ENCODE assay signal across 23 cellular contexts in genomic region chrX:10033360-10034007, GRCh38.
DNase-seq lines count a peak whose midpoint lies in the region; ATAC-seq, FAIRE-seq and TF ChIP-seq lines count a peak whose summit lies in the region.
"Had no signal": no experiment of that assay in that cellular context is flagged by ENCODE, and none has a peak within 500 bp of the region (broad histone marks: within the 10 kb centered on the region; RNA-seq: fewer than 3 reads in every experiment).

No MANE protein-coding gene starts in this region.

- H3K9me3 Mint-ChIP-seq in astrocyte (ENCODE audit: unreplicated experiment), result no peaks in the 10 kb centered on the region
- H3K9me3 Mint-ChIP-seq in activated T-cell treated with anti-CD3 and anti-CD28 coated beads, Interleukin-2, amount 50 U/mL, for 24 hours, result no peaks in the 10 kb centered on the region
- H3K9me3 Mint-ChIP-seq: activated CD8-positive, alpha-beta T cell treated with anti-CD3 and anti-CD28 coated beads for 36 hours; activated naive CD8-positive, alpha-beta T cell treated with anti-CD3 and anti-CD28 coated beads, Interleukin-2, amount 10 ng/mL, durations not matched to agents 7 days and 5 days; naive B cell had no signal

- peak; percentile 17 for FAIRE-seq in astrocyte (lab: Jason Lieb, UNC)

- H3K36me3 ChIP-seq in HUES48 (ENCODE audit: control insufficient read depth, insufficient read depth, low read length) (no peaks in the 10 kb centered on the region), astrocyte (ENCODE audit: insufficient read depth, low read length) (no peaks in the 10 kb centered on the region), prostate gland (no peaks in the 10 kb centered on the region)
- H3K36me3 ChIP-seq: esophagus muscularis mucosa, stomach, tibial artery had no signal

- 35% methylated on average over 7 of the region's 7 CpGs for WGBS in prostate gland

- peaks cover 8% of the 10 kb centered on the region for H3K4me1 Mint-ChIP-seq in astrocyte (ENCODE audit: low read depth, unreplicated experiment)
- peaks cover 6% of the 10 kb centered on the region for H3K4me1 Mint-ChIP-seq in activated T-cell treated with anti-CD3 and anti-CD28 coated beads, Interleukin-2, amount 50 U/mL, for 24 hours (ENCODE audit: low read depth)

- no peak for TF ChIP-seq POLR2A in prostate gland (IDR thresholded peaks at IDR 0.05)

- DNase-seq in astrocyte (ENCODE audit: low read depth) (no peak), left ventricle myocardium superior (no peak), prostate gland (ENCODE audit: low spot score) (peak; percentile 17), NCI-H1436 (lab: John Stamatoyannopoulos, UW) (no peak), germinal center (ENCODE audit: low spot score) (no peak)
- DNase-seq in effector CD8-positive, alpha-beta T cell (lab: John Stamatoyannopoulos, UW), result no peak
- DNase-seq in activated T-cell treated with anti-CD3 and anti-CD28 coated beads, Interleukin-2, amount 50 U/mL, for 24 hours, result no peak
- DNase-seq: activated CD8-positive, alpha-beta T cell treated with anti-CD3 and anti-CD28 coated beads for 36 hours; activated effector memory CD4-positive, alpha-beta T cell treated with anti-CD3 and anti-CD28 coated beads, Interleukin-2, amount 50 U/mL, for 16 hours; activated naive CD8-positive, alpha-beta T cell treated with anti-CD3 and anti-CD28 coated beads, Interleukin-2, amount 10 ng/mL, durations not matched to agents 7 days and 5 days; body of pancreas; effector memory CD4-positive, alpha-beta T cell; MM.1S; naive B cell; NCI-H1417; NCI-H446; SHP77; stomach; SW 1271; tibial artery had no signal

- H3K4me3 Mint-ChIP-seq in astrocyte (ENCODE audit: unreplicated experiment), result no peak overlapping the region
- H3K4me3 Mint-ChIP-seq in activated T-cell treated with anti-CD3 and anti-CD28 coated beads, Interleukin-2, amount 50 U/mL, for 24 hours, result no peak overlapping the region
- H3K4me3 Mint-ChIP-seq: activated CD8-positive, alpha-beta T cell treated with anti-CD3 and anti-CD28 coated beads for 36 hours; activated naive CD8-positive, alpha-beta T cell treated with anti-CD3 and anti-CD28 coated beads, Interleukin-2, amount 10 ng/mL, durations not matched to agents 7 days and 5 days; naive B cell had no signal

- peaks cover 23% of the 10 kb centered on the region for H3K79me2 ChIP-seq in astrocyte (ENCODE audit: insufficient read depth, low read length)

- peaks cover 2% of the 10 kb centered on the region for H3K36me3 Mint-ChIP-seq in astrocyte (ENCODE audit: low read depth, unreplicated experiment)
- H3K36me3 Mint-ChIP-seq in activated T-cell treated with anti-CD3 and anti-CD28 coated beads, Interleukin-2, amount 50 U/mL, for 24 hours (ENCODE audit: low read depth), result no peaks in the 10 kb centered on the region
- H3K36me3 Mint-ChIP-seq: activated naive CD8-positive, alpha-beta T cell treated with anti-CD3 and anti-CD28 coated beads, Interleukin-2, amount 10 ng/mL, durations not matched to agents 7 days and 5 days; naive B cell had no signal

- no peaks in the 10 kb centered on the region for H3K27me3 Mint-ChIP-seq in astrocyte (ENCODE audit: low read depth, unreplicated experiment)
- H3K27me3 Mint-ChIP-seq in activated T-cell treated with anti-CD3 and anti-CD28 coated beads, Interleukin-2, amount 50 U/mL, for 24 hours, result peaks cover 9% of the 10 kb centered on the region
- H3K27me3 Mint-ChIP-seq: activated CD8-positive, alpha-beta T cell treated with anti-CD3 and anti-CD28 coated beads for 36 hours; activated naive CD8-positive, alpha-beta T cell treated with anti-CD3 and anti-CD28 coated beads, Interleukin-2, amount 10 ng/mL, durations not matched to agents 7 days and 5 days; naive B cell had no signal

- H3K27me3 ChIP-seq in HUES48 (ENCODE audit: control insufficient read depth, insufficient read depth, low read length) (no peaks in the 10 kb centered on the region), astrocyte (ENCODE audit: insufficient read depth, low read length) (no peaks in the 10 kb centered on the region), prostate gland (replicated peaks; ENCODE audit: insufficient read depth) (no peaks in the 10 kb centered on the region)
- H3K27me3 ChIP-seq: body of pancreas, esophagus muscularis mucosa, stomach, tibial artery had no signal

- H2AFZ ChIP-seq in astrocyte (ENCODE audit: low read depth, low read length), result no peak overlapping the region

- H3K4me2 ChIP-seq in astrocyte (ENCODE audit: low read length), result no peak overlapping the region

- intact Hi-C loops in left ventricle myocardium superior (cut with micrococcal nuclease) (no loop called here), prostate gland (cut with DNase I) (no loop called here)

- no peak overlapping the region for H3K27ac Mint-ChIP-seq in astrocyte (ENCODE audit: unreplicated experiment)
- no peak overlapping the region for H3K27ac Mint-ChIP-seq in activated T-cell treated with anti-CD3 and anti-CD28 coated beads, Interleukin-2, amount 50 U/mL, for 24 hours
- H3K27ac Mint-ChIP-seq: activated CD8-positive, alpha-beta T cell treated with anti-CD3 and anti-CD28 coated beads for 36 hours; activated naive CD8-positive, alpha-beta T cell treated with anti-CD3 and anti-CD28 coated beads, Interleukin-2, amount 10 ng/mL, durations not matched to agents 7 days and 5 days had no signal

- H3K9ac ChIP-seq in HUES48 (ENCODE audit: low read depth, low read length) (no peak overlapping the region), astrocyte (ENCODE audit: low read length) (no peak overlapping the region)

- H3K9me3 ChIP-seq in HUES48 (ENCODE audit: control insufficient read depth, insufficient read depth, low read length) (no peaks in the 10 kb centered on the region), astrocyte (ENCODE audit: insufficient read depth, low read depth, low read length) (no peaks in the 10 kb centered on the region), prostate gland (no peaks in the 10 kb centered on the region)
- H3K9me3 ChIP-seq: body of pancreas, esophagus muscularis mucosa, stomach, tibial artery had no signal

- peaks cover 2% of the 10 kb centered on the region for H4K20me1 ChIP-seq in astrocyte (ENCODE audit: insufficient read depth, low read length)

- TF ChIP-seq CTCF in astrocyte (IDR thresholded peaks at IDR 0.05; ENCODE audit: insufficient read depth, low read depth, low read length), result no peak
- no peak for TF ChIP-seq CTCF in prostate gland (IDR thresholded peaks at IDR 0.05)

- H3K4me3 ChIP-seq in HUES48 (ENCODE audit: low read depth, low read length) (no peak overlapping the region), astrocyte (ENCODE audit: insufficient read depth, low read depth, low read length) (no peak overlapping the region), prostate gland (no peak overlapping the region)
- H3K4me3 ChIP-seq: body of pancreas, esophagus muscularis mucosa, stomach, tibial artery had no signal

- ATAC-seq in left ventricle myocardium superior, result peak; percentile 57
- ATAC-seq: activated CD4-positive, CD25-positive, alpha-beta regulatory T cell treated with anti-CD3 and anti-CD28 coated beads, Interleukin-2, amount 50 U/mL, for 24 hours; activated CD8-positive, alpha-beta T cell treated with anti-CD3 and anti-CD28 coated beads for 36 hours; body of pancreas had no signal

- peaks cover 4% of the 10 kb centered on the region; the same call in 1 of the 2 replicates for H3K4me1 ChIP-seq in HUES48 (ENCODE audit: control insufficient read depth, insufficient read depth, low read length)
- peaks cover 9% of the 10 kb centered on the region for H3K4me1 ChIP-seq in astrocyte (ENCODE audit: insufficient read depth, low read length)
- H3K4me1 ChIP-seq in prostate gland (replicated peaks), result no peaks in the 10 kb centered on the region

- H3K27ac ChIP-seq in HUES48 (ENCODE audit: low read depth, low read length) (peak overlapping the region; percentile 21), astrocyte (ENCODE audit: low read depth, low read length) (no peak overlapping the region), prostate gland (peak overlapping the region; percentile 43 to 56)
- H3K27ac ChIP-seq: stomach had no signal
